Comparison of ENCODE assay signal across 28 cellular contexts in genomic region chr11:116517584-116517983, GRCh38.
"Had no signal": no experiment of that assay in that cellular context is flagged by ENCODE, and none has a peak within 500 bp of the region (broad histone marks: within the 10 kb centered on the region; RNA-seq: fewer than 3 reads in every experiment).

No MANE protein-coding gene starts in this region.

- H3K4me3 ChIP-seq: Peyer's patch had no signal

- H3K27me3 ChIP-seq: brain microvascular endothelial cell, Peyer's patch had no signal

- H3K36me3 ChIP-seq: brain microvascular endothelial cell, Peyer's patch had no signal

- H3K4me1 Mint-ChIP-seq: activated CD4-positive, alpha-beta T cell treated with anti-CD3 and anti-CD28 coated beads for 36 hours; activated CD4-positive, alpha-beta T cell treated with anti-CD3 and anti-CD28 coated beads, Interleukin-2, amount 10 ng/mL, durations not matched to agents 7 days and 5 days; activated naive CD8-positive, alpha-beta T cell treated with anti-CD3 and anti-CD28 coated beads for 36 hours; central memory CD8-positive, alpha-beta T cell had no signal

- H3K9me3 ChIP-seq: Peyer's patch had no signal

- H3K4me1 ChIP-seq: Peyer's patch had no signal

- H3K9ac ChIP-seq: KMS-11 had no signal

- H3K27ac Mint-ChIP-seq: activated CD4-positive, alpha-beta T cell treated with anti-CD3 and anti-CD28 coated beads for 36 hours; activated CD4-positive, alpha-beta T cell treated with anti-CD3 and anti-CD28 coated beads, Interleukin-2, amount 10 ng/mL, durations not matched to agents 7 days and 5 days; activated CD8-positive, alpha-beta T cell treated with anti-CD3 and anti-CD28 coated beads, Interleukin-2, amount 10 ng/mL, durations not matched to agents 7 days and 5 days; activated naive CD8-positive, alpha-beta T cell treated with anti-CD3 and anti-CD28 coated beads for 36 hours; WTC11 had no signal

- H3K4me3 Mint-ChIP-seq: activated CD4-positive, alpha-beta T cell treated with anti-CD3 and anti-CD28 coated beads for 36 hours; activated CD4-positive, alpha-beta T cell treated with anti-CD3 and anti-CD28 coated beads, Interleukin-2, amount 10 ng/mL, durations not matched to agents 7 days and 5 days; activated CD8-positive, alpha-beta T cell treated with anti-CD3 and anti-CD28 coated beads, Interleukin-2, amount 10 ng/mL, durations not matched to agents 7 days and 5 days; activated naive CD8-positive, alpha-beta T cell treated with anti-CD3 and anti-CD28 coated beads for 36 hours; central memory CD8-positive, alpha-beta T cell; WTC11 had no signal

- H3K9me3 Mint-ChIP-seq: activated CD4-positive, alpha-beta T cell treated with anti-CD3 and anti-CD28 coated beads, Interleukin-2, amount 10 ng/mL, durations not matched to agents 7 days and 5 days; activated naive CD8-positive, alpha-beta T cell treated with anti-CD3 and anti-CD28 coated beads for 36 hours; central memory CD8-positive, alpha-beta T cell had no signal

- H3K36me3 Mint-ChIP-seq: activated naive CD8-positive, alpha-beta T cell treated with anti-CD3 and anti-CD28 coated beads for 36 hours; WTC11 had no signal

- ATAC-seq: activated CD4-positive, alpha-beta T cell treated with anti-CD3 and anti-CD28 coated beads for 36 hours; activated CD4-positive, CD25-positive, alpha-beta regulatory T cell treated with anti-CD3 and anti-CD28 coated beads, Interleukin-2, amount 50 U/mL, for 24 hours; activated CD8-positive, alpha-beta T cell treated with anti-CD3 and anti-CD28 coated beads, Interleukin-2, amount 10 ng/mL, durations not matched to agents 7 days and 5 days; PC-3; WTC11 had no signal

- H3K27ac ChIP-seq: brain microvascular endothelial cell, KMS-11, Peyer's patch had no signal

- DNase-seq: activated CD4-positive, alpha-beta T cell treated with anti-CD3 and anti-CD28 coated beads for 36 hours; activated CD4-positive, alpha-beta T cell treated with anti-CD3 and anti-CD28 coated beads, Interleukin-2, amount 10 ng/mL, durations not matched to agents 7 days and 5 days; activated CD4-positive, alpha-beta T cell treated with anti-CD3 and anti-CD28 coated beads, Interleukin-2, amount 50 U/mL, for 48 hours; activated CD8-positive, alpha-beta memory T cell treated with anti-CD3 and anti-CD28 coated beads, Interleukin-2, amount 50 U/mL, for 48 hours; activated CD8-positive, alpha-beta T cell treated with anti-CD3 and anti-CD28 coated beads, Interleukin-2, amount 10 ng/mL, durations not matched to agents 7 days and 5 days; activated effector memory CD4-positive, alpha-beta T cell treated with Interleukin-2 at 50 U/mL for 16 hours; activated naive CD4-positive, alpha-beta T cell treated with anti-CD3 and anti-CD28 coated beads, Interleukin-2, amount 50 U/mL, for 16 hours; activated naive CD8-positive, alpha-beta T cell treated with anti-CD3 and anti-CD28 coated beads for 36 hours; activated T-cell treated with anti-CD3 and anti-CD28 coated beads, Interleukin-2, amount 50 U/mL, for 48 hours; amniotic stem cell; brain microvascular endothelial cell; MM.1S; MV-4-11; NCI-H1092; NCI-H1436 treated with DMSO at 0.1 percent for 48 hours; NCI-H1694 treated with DMSO at 0.1 percent for 48 hours; NCI-H510A; NCI-H526; NCI-H748 treated with DMSO at 0.1 percent for 48 hours; NK-92 treated with Interleukin-12 subunit alpha and Interleukin-12 subunit beta, amount 100 ng/mL, for 24 hours; PC-3; RPMI8226; T1000 had no signal
